ENCODE assay signal across 1 cellular context in the genomic region with DNA sequence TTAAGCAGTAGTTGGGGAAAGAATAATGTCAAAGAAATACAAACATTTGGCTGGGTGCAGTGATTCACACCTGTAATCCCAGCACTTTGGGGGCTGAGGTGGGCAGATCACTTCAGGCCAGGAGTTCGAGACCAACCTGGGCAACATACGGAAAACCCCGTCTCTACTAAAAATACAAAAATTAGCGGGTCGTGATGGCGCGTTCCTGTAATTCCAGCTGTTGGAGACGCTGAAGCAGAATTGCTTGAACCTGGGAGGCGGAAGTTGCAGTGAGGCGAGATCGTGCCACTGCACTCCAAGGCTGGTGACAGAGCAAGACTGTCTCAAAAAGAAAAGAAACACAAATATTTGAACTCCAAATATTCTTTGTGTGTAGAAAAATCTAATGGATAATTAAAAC.
TF ChIP-seq lines count a peak whose summit lies in the region.

No MANE protein-coding gene starts in this region.

TF ChIP-seq in A549, 52 proteins besides CTCF, POLR2A, EP300 and RAD21:
- no peak for TF ChIP-seq MAFK (IDR thresholded peaks at IDR 0.05; ENCODE audit: partially characterized antibody)
- no peak for TF ChIP-seq SREBF2 (IDR thresholded peaks at IDR 0.05)
- no peak for TF ChIP-seq RCOR1 (IDR thresholded peaks at IDR 0.05; ENCODE audit: low read depth, low read length)
- TF ChIP-seq, protein P1, sequence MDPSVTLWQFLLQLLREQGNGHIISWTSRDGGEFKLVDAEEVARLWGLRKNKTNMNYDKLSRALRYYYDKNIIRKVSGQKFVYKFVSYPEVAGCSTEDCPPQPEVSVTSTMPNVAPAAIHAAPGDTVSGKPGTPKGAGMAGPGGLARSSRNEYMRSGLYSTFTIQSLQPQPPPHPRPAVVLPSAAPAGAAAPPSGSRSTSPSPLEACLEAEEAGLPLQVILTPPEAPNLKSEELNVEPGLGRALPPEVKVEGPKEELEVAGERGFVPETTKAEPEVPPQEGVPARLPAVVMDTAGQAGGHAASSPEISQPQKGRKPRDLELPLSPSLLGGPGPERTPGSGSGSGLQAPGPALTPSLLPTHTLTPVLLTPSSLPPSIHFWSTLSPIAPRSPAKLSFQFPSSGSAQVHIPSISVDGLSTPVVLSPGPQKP (IDR thresholded peaks at IDR 0.05; ENCODE audit: low read depth, low read length), result no peak
- TF ChIP-seq, protein P2, sequence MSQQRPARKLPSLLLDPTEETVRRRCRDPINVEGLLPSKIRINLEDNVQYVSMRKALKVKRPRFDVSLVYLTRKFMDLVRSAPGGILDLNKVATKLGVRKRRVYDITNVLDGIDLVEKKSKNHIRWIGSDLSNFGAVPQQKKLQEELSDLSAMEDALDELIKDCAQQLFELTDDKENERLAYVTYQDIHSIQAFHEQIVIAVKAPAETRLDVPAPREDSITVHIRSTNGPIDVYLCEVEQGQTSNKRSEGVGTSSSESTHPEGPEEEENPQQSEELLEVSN (IDR thresholded peaks at IDR 0.05; ENCODE audit: borderline replicate concordance, low read depth), result no peak
- no peak for TF ChIP-seq PHF8 (IDR thresholded peaks at IDR 0.05; ENCODE audit: borderline replicate concordance, low read depth)
- TF ChIP-seq ESRRA (IDR thresholded peaks at IDR 0.05; ENCODE audit: borderline replicate concordance, low read length), result no peak
- TF ChIP-seq HOXB5 (CRISPR knock-in tag; IDR thresholded peaks at IDR 0.05), result no peak
- TF ChIP-seq HOXA7 (CRISPR knock-in tag; IDR thresholded peaks at IDR 0.05), result no peak
- TF ChIP-seq, protein P3, sequence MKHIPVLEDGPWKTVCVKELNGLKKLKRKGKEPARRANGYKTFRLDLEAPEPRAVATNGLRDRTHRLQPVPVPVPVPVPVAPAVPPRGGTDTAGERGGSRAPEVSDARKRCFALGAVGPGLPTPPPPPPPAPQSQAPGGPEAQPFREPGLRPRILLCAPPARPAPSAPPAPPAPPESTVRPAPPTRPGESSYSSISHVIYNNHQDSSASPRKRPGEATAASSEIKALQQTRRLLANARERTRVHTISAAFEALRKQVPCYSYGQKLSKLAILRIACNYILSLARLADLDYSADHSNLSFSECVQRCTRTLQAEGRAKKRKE (CRISPR knock-in tag; IDR thresholded peaks at IDR 0.05; ENCODE audit: low read depth), result no peak
- TF ChIP-seq TP53 (CRISPR knock-in tag; IDR thresholded peaks at IDR 0.05), result no peak
